In the genomic region with DNA sequence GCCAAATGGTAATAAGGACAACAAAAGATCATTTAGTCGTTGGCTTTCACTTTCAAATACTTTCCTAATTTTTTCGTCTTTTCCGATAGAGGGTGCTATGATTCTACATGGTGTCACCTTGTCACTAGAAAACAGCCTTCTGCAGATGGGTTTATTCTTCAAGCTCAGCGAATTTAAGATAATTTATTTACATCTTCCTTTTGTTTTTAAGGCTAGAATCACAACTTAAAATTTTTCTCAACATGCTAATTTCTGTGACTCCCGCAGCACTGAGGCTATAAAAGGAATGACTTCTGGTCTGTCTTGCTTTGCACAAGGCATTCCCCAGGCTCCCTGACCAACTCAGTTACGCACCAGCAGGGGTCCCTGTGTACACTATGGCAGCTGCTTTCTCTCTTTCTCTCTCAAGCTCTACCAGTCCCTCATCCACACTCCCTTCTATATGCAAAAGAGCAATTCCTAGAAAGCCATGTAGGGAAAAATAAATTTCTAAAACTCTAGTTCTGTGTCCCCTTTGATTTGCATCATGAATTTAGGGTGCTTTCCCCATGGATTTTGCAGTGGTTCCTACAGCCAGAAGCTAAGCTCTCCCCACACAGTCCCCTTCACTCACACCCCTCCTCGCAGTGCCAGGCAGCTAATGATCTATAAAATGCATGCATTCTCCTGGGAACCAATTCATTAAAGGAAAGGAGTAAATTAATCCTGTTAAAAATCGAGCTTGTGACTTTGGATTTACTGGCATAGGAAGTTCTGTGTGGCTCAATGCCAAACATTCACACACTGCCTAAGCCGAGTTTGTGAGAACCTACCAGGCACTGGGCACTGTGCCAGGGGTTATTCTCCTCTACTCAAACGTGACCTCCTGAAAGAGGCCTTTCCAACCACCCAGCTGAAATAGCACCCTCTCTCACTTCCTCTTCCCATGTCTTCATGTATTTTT, we compare ENCODE assay signal across 8 cellular contexts.
DNase-seq lines count a peak whose midpoint lies in the region; ATAC-seq and TF ChIP-seq lines count a peak whose summit lies in the region.

No MANE protein-coding gene starts in this region.

- H3K36me3 ChIP-seq in SK-N-MC (ENCODE audit: insufficient read depth, low read length) = peaks cover 5% of the 10 kb centered on the region; the same call in 1 of the 2 replicates
- no peaks in the 10 kb centered on the region for H3K36me3 ChIP-seq in mammary epithelial cell (ENCODE audit: insufficient read depth, low read length)

- DNase-seq in AG04450 (ENCODE audit: low read depth, low spot score) = no peak
- peak; percentile 92 for DNase-seq in NCI-H1105 (lab: John Stamatoyannopoulos, UW)
- DNase-seq in SK-N-MC (ENCODE audit: low read depth, low spot score) = peak; percentile 95
- peak; percentile 63 for DNase-seq in mammary epithelial cell
- DNase-seq in iPS-NIHi11 (ENCODE audit: low spot score) = peak; percentile 88
- peak; percentile 57 for DNase-seq in smooth muscle cell of the brain vasculature (ENCODE audit: low read depth, low spot score)

- intact Hi-C loops in mammary epithelial cell (cut with micrococcal nuclease) = loop anchor here (1.0 to 5.0 kb wide), 4 partner anchors 77 to 484 kb away; no protein-coding TSS in a partner anchor

- CTCF ChIA-PET in AG04450 (lab: Charles Lee) (interaction anchor here (0.7 to 4.2 kb wide), 12 partner anchors 9 to 119 kb away, joined by 3 to 83 read pairs (median 4); partner anchors contain the start of gene MRS2), mammary epithelial cell (lab: Charles Lee; ENCODE audit: low non-redundant PET) (interaction anchor here (0.5 to 1.7 kb wide), 4 partner anchors 19 to 105 kb away, joined by 5 to 20 read pairs (median 6); no protein-coding TSS in a partner anchor)

- ATAC-seq in GM18505 (IDR thresholded peaks at IDR 0.05; ENCODE audit: unreplicated experiment) (peak; percentile 84), HG02884 (IDR thresholded peaks at IDR 0.05; ENCODE audit: unreplicated experiment) (peak; percentile 78)

- peak overlapping the region; percentile 30 for H2AFZ ChIP-seq in mammary epithelial cell (ENCODE audit: low read depth, low read length)

- H3K27me3 ChIP-seq in AG04450 (ENCODE audit: control insufficient read depth, insufficient read depth, low read length) (no peaks in the 10 kb centered on the region), mammary epithelial cell (ENCODE audit: insufficient read depth, low read length) (no peaks in the 10 kb centered on the region)

- no peaks in the 10 kb centered on the region for H3K79me2 ChIP-seq in mammary epithelial cell (ENCODE audit: insufficient read depth, low read length)

- TF ChIP-seq POLR2A in GM18505 (IDR thresholded peaks at IDR 0.05; ENCODE audit: borderline replicate concordance, extremely low read depth, insufficient read depth, insufficient read length) = no peak

- H4K20me1 ChIP-seq in mammary epithelial cell (ENCODE audit: insufficient read depth, low read length) = no peaks in the 10 kb centered on the region

- H3K9ac ChIP-seq in SK-N-MC (ENCODE audit: insufficient read length) = no peak overlapping the region
- no peak overlapping the region for H3K9ac ChIP-seq in mammary epithelial cell (ENCODE audit: insufficient read depth, low read length)

- 5% methylated on average over 10 of the region's 10 CpGs for WGBS in mammary epithelial cell (ENCODE audit: low coverage, missing lambda C conversion rate)

- H3K9me3 ChIP-seq in AG04450 (ENCODE audit: control insufficient read depth, insufficient read depth, low read length) = no peaks in the 10 kb centered on the region
- H3K9me3 ChIP-seq in SK-N-MC (ENCODE audit: low read depth, low read length) = 0 out of 2 replicates have a peak, but pooled peaks cover 2% of the 10 kb centered on the region
- no peaks in the 10 kb centered on the region for H3K9me3 ChIP-seq in mammary epithelial cell (replicated peaks; ENCODE audit: insufficient read depth, low read length)

- peaks cover 7% of the 10 kb centered on the region for H3K4me1 ChIP-seq in mammary epithelial cell (ENCODE audit: insufficient read depth, low read length)

- peak overlapping the region; percentile 73 for H3K4me2 ChIP-seq in mammary epithelial cell (ENCODE audit: insufficient read depth, low read depth, low read length)

- in situ Hi-C loops in mammary epithelial cell (cut with MboI; ENCODE audit: low sequenced_read_pairs in 2 of 2) = loop anchor here in 1 of 2 donors (5.0 kb wide), 1 partner anchor 104 kb away; no protein-coding TSS in a partner anchor

- dilution Hi-C loops in mammary epithelial cell (cut with HindIII; ENCODE audit: low sequenced_read_pairs) = no loop called here

- POLR2A ChIA-PET in AG04450 (lab: Yijun Ruan, JAX) = no interaction called here

- H3K27ac ChIP-seq in AG04450 (ENCODE audit: low read depth, low read length) (no peak overlapping the region), SK-N-MC (peak overlapping the region; percentile 87), mammary epithelial cell (ENCODE audit: insufficient read depth, low read depth, low read length) (no peak overlapping the region)

- BruUV-seq in mammary epithelial cell (replicated peaks; lab: Mats Ljungman, UMichigan) = no TSS peak

- TF ChIP-seq CTCF in AG04450 (IDR thresholded peaks at IDR 0.05; ENCODE audit: low read depth, low read length) = peak; percentile 59
- TF ChIP-seq CTCF in mammary epithelial cell (conservative IDR thresholded peaks at IDR 0.05 in 1 of 2, IDR thresholded peaks at IDR 0.05 in 1 of 2; ENCODE audit: extremely low read depth in 1 of 2, insufficient read depth in 1 of 2, low read depth in 1 of 2, low read length in 2 of 2) = peak; percentile 64 to 77

- H3K4me3 ChIP-seq in AG04450 (ENCODE audit: low read depth, low read length) (no peak overlapping the region), SK-N-MC (peak overlapping the region; percentile 65), mammary epithelial cell (replicated peaks in 1 of 3; ENCODE audit: insufficient read depth in 1 of 3, low read depth in 2 of 3, low read length in 3 of 3) (no peak overlapping the region)
